1 cellular context compared by ENCODE assay signal in genomic region chr9:110105107-110105506, GRCh38.
TF ChIP-seq lines count a peak whose summit lies in the region.

No MANE protein-coding gene starts in this region.

TF ChIP-seq in GM23338, 12 proteins besides CTCF, POLR2A, EP300 and RAD21:
- TF ChIP-seq, protein P1, sequence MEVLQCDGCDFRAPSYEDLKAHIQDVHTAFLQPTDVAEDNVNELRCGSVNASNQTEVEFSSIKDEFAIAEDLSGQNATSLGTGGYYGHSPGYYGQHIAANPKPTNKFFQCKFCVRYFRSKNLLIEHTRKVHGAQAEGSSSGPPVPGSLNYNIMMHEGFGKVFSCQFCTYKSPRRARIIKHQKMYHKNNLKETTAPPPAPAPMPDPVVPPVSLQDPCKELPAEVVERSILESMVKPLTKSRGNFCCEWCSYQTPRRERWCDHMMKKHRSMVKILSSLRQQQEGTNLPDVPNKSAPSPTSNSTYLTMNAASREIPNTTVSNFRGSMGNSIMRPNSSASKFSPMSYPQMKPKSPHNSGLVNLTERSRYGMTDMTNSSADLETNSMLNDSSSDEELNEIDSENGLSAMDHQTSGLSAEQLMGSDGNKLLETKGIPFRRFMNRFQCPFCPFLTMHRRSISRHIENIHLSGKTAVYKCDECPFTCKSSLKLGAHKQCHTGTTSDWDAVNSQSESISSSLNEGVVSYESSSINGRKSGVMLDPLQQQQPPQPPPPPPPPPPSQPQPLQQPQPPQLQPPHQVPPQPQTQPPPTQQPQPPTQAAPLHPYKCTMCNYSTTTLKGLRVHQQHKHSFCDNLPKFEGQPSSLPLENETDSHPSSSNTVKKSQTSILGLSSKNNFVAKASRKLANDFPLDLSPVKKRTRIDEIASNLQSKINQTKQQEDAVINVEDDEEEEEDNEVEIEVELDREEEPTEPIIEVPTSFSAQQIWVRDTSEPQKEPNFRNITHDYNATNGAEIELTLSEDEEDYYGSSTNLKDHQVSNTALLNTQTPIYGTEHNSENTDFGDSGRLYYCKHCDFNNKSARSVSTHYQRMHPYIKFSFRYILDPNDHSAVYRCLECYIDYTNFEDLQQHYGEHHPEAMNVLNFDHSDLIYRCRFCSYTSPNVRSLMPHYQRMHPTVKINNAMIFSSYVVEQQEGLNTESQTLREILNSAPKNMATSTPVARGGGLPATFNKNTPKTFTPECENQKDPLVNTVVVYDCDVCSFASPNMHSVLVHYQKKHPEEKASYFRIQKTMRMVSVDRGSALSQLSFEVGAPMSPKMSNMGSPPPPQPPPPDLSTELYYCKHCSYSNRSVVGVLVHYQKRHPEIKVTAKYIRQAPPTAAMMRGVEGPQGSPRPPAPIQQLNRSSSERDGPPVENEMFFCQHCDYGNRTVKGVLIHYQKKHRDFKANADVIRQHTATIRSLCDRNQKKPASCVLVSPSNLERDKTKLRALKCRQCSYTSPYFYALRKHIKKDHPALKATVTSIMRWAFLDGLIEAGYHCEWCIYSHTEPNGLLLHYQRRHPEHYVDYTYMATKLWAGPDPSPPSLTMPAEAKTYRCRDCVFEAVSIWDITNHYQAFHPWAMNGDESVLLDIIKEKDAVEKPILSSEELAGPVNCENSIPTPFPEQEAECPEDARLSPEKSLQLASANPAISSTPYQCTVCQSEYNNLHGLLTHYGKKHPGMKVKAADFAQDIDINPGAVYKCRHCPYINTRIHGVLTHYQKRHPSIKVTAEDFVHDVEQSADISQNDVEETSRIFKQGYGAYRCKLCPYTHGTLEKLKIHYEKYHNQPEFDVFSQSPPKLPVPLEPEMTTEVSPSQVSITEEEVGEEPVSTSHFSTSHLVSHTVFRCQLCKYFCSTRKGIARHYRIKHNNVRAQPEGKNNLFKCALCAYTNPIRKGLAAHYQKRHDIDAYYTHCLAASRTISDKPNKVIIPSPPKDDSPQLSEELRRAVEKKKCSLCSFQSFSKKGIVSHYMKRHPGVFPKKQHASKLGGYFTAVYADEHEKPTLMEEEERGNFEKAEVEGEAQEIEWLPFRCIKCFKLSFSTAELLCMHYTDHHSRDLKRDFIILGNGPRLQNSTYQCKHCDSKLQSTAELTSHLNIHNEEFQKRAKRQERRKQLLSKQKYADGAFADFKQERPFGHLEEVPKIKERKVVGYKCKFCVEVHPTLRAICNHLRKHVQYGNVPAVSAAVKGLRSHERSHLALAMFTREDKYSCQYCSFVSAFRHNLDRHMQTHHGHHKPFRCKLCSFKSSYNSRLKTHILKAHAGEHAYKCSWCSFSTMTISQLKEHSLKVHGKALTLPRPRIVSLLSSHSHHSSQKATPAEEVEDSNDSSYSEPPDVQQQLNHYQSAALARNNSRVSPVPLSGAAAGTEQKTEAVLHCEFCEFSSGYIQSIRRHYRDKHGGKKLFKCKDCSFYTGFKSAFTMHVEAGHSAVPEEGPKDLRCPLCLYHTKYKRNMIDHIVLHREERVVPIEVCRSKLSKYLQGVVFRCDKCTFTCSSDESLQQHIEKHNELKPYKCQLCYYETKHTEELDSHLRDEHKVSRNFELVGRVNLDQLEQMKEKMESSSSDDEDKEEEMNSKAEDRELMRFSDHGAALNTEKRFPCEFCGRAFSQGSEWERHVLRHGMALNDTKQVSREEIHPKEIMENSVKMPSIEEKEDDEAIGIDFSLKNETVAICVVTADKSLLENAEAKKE (CRISPR knock-in tag; IDR thresholded peaks at IDR 0.05) = no peak
- TF ChIP-seq ETS1 (IDR thresholded peaks at IDR 0.05) (no peak), STAT1 (IDR thresholded peaks at IDR 0.05; ENCODE audit: unreplicated experiment) (no peak), JUNB (IDR thresholded peaks at IDR 0.05; ENCODE audit: unreplicated experiment) (no peak), EZH2phosphoT487 (IDR thresholded peaks at IDR 0.05; ENCODE audit: unreplicated experiment) (no peak), NANOG (IDR thresholded peaks at IDR 0.05; ENCODE audit: borderline replicate concordance) (no peak), POLR2AphosphoS5 (IDR thresholded peaks at IDR 0.05; ENCODE audit: low read depth) (no peak), EZH2 (IDR thresholded peaks at IDR 0.05; ENCODE audit: low read depth, unreplicated experiment) (no peak), ZNF331 (CRISPR knock-in tag; IDR thresholded peaks at IDR 0.05; ENCODE audit: low read depth) (no peak), ZNF114 (CRISPR knock-in tag; IDR thresholded peaks at IDR 0.05) (no peak), CREB1 (CRISPR knock-in tag; IDR thresholded peaks at IDR 0.05; ENCODE audit: low read depth) (no peak)
- TF ChIP-seq, protein P2, sequence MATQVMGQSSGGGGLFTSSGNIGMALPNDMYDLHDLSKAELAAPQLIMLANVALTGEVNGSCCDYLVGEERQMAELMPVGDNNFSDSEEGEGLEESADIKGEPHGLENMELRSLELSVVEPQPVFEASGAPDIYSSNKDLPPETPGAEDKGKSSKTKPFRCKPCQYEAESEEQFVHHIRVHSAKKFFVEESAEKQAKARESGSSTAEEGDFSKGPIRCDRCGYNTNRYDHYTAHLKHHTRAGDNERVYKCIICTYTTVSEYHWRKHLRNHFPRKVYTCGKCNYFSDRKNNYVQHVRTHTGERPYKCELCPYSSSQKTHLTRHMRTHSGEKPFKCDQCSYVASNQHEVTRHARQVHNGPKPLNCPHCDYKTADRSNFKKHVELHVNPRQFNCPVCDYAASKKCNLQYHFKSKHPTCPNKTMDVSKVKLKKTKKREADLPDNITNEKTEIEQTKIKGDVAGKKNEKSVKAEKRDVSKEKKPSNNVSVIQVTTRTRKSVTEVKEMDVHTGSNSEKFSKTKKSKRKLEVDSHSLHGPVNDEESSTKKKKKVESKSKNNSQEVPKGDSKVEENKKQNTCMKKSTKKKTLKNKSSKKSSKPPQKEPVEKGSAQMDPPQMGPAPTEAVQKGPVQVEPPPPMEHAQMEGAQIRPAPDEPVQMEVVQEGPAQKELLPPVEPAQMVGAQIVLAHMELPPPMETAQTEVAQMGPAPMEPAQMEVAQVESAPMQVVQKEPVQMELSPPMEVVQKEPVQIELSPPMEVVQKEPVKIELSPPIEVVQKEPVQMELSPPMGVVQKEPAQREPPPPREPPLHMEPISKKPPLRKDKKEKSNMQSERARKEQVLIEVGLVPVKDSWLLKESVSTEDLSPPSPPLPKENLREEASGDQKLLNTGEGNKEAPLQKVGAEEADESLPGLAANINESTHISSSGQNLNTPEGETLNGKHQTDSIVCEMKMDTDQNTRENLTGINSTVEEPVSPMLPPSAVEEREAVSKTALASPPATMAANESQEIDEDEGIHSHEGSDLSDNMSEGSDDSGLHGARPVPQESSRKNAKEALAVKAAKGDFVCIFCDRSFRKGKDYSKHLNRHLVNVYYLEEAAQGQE (IDR thresholded peaks at IDR 0.05; ENCODE audit: unreplicated experiment) = no peak
